In the genomic region with DNA sequence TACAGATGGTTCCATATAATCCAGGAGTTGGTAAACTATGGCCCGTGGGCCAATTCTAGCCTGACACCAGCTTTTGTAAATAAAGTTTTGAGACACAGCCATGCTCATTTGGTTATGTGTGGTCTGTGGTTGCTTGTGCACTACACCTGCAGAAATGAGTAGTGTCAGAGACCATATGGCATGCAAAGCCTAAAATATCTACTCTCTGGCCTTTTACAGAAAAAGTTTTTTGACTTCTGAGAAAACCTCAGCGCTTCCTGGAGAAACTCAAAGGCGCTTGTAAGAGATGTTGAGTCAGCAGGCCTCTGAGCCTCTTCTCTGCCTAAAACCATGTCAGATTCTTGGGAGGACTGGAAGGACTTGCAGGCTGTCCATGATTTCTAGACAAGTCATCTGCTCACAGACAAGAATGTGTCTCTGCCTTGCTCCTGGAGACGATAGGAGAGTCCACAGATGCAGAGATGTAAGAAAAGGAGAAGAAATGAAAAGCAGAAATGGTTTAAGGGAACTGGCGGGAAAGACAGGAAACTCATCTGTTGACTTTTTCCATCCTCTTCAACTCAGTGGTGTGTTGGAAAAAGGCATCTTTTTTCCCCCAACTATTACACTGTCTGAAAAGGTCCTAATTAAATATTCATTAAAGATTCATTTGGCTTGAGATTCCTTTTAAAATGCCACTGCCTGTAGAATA, we compare ENCODE assay signal across 8 cellular contexts. TPM values are rescaled to one million over a fixed set of nuclear protein-coding genes. Genes with fewer than 3 reads are reported as not detected.
A peak's percentile ranks its signal among the peaks of the same experiment; 100 is the strongest.
DNase-seq lines count a peak whose midpoint lies in the region; ATAC-seq and TF ChIP-seq lines count a peak whose summit lies in the region.

No MANE protein-coding gene starts in this region.

- H3K4me1 Mint-ChIP-seq in stimulated activated naive CD8-positive, alpha-beta T cell treated with anti-CD3 and anti-CD28 coated beads, Interleukin-15, Interleukin-2, amounts not matched to agents 100 ng/mL and 50 ng/mL, for 24 hours (ENCODE audit: low read depth), result peaks cover 94% of the 10 kb centered on the region

- no peaks in the 10 kb centered on the region for H3K79me2 ChIP-seq in KMS-11 (ENCODE audit: insufficient read depth, low read depth)

- H3K9me3 Mint-ChIP-seq in stimulated activated naive CD8-positive, alpha-beta T cell treated with anti-CD3 and anti-CD28 coated beads, Interleukin-15, Interleukin-2, amounts not matched to agents 100 ng/mL and 50 ng/mL, for 24 hours, result no peaks in the 10 kb centered on the region

- DNase-seq in activated gamma-delta T cell treated with anti-CD3 and anti-CD28 coated beads, Interleukin-2, amount 50 U/mL, for 16 hours (ENCODE audit: low read depth), result peak; percentile 47
- DNase-seq in vagina (ENCODE audit: extremely low spot score in 2 of 2) (no peak), LoVo (ENCODE audit: low spot score) (no peak), NCI-H1694 treated with DMSO at 0.1 percent for 48 hours (lab: John Stamatoyannopoulos, UW) (no peak)

- no peak for TF ChIP-seq POLR2A in vagina (IDR thresholded peaks at IDR 0.05)

- no peaks in the 10 kb centered on the region for H3K27me3 Mint-ChIP-seq in stimulated activated naive CD8-positive, alpha-beta T cell treated with anti-CD3 and anti-CD28 coated beads, Interleukin-15, Interleukin-2, amounts not matched to agents 100 ng/mL and 50 ng/mL, for 24 hours

- H2AFZ ChIP-seq in KMS-11 (ENCODE audit: low read depth), result no peak overlapping the region

- peaks cover 14% of the 10 kb centered on the region; the same call in 1 of the 2 replicates for H3K27me3 ChIP-seq in KMS-11 (ENCODE audit: insufficient read depth, low read depth)
- H3K27me3 ChIP-seq in vagina, result no peaks in the 10 kb centered on the region

- peak overlapping the region; percentile 67 for H3K4me2 ChIP-seq in KMS-11

- peak overlapping the region; percentile 95 for H3K27ac Mint-ChIP-seq in stimulated activated naive CD8-positive, alpha-beta T cell treated with anti-CD3 and anti-CD28 coated beads, Interleukin-15, Interleukin-2, amounts not matched to agents 100 ng/mL and 50 ng/mL, for 24 hours

- H3K4me3 ChIP-seq in GM08714 (ENCODE audit: low read length), result peak overlapping the region; percentile 17; the same call in 1 of the 2 replicates
- H3K4me3 ChIP-seq in KMS-11 (IDR thresholded peaks at IDR 0.05; ENCODE audit: insufficient read depth, low read depth, low read length), result no peak overlapping the region
- no peak overlapping the region for H3K4me3 ChIP-seq in vagina

- peak overlapping the region; percentile 73 for H3K4me3 Mint-ChIP-seq in stimulated activated naive CD8-positive, alpha-beta T cell treated with anti-CD3 and anti-CD28 coated beads, Interleukin-15, Interleukin-2, amounts not matched to agents 100 ng/mL and 50 ng/mL, for 24 hours

- H3K36me3 ChIP-seq in KMS-11 (ENCODE audit: insufficient read depth) (no peaks in the 10 kb centered on the region), vagina (peaks cover 0 to 5% of the 10 kb centered on the region in 2 donors)

- H3K36me3 Mint-ChIP-seq in stimulated activated naive CD8-positive, alpha-beta T cell treated with anti-CD3 and anti-CD28 coated beads, Interleukin-15, Interleukin-2, amounts not matched to agents 100 ng/mL and 50 ng/mL, for 24 hours (ENCODE audit: low read depth), result peaks cover 44% of the 10 kb centered on the region

- H4K20me1 ChIP-seq in KMS-11 (ENCODE audit: insufficient read depth), result no peaks in the 10 kb centered on the region

- H3K4me1 ChIP-seq in KMS-11 (ENCODE audit: low read depth, poor library complexity, severe bottlenecking) (peaks cover 81% of the 10 kb centered on the region), vagina (peaks cover 42% of the 10 kb centered on the region)

- no peak overlapping the region for H3K9ac ChIP-seq in KMS-11

- ATAC-seq in GM21526 (IDR thresholded peaks at IDR 0.05; ENCODE audit: low FRiP score, unreplicated experiment), result peak; percentile 83

- no peaks in the 10 kb centered on the region for H3K9me3 ChIP-seq in vagina

- H3K27ac ChIP-seq in KMS-11 (peak overlapping the region; percentile 28; the same call in 1 of the 2 replicates), vagina (no peak overlapping the region)

- no peak for TF ChIP-seq CTCF in KMS-11 (conservative IDR thresholded peaks at IDR 0.05; ENCODE audit: low read depth, low read length)
- TF ChIP-seq CTCF in vagina (IDR thresholded peaks at IDR 0.05), result no peak

- intact Hi-C loops in vagina (cut with DNase I), result loop anchor here (10.0 kb wide), 2 partner anchors 55 to 85 kb away; no protein-coding TSS in a partner anchor

RNA-seq across cellular contexts. Expression of a gene that starts 5.2 kb away (rescaled TPM):
- total RNA-seq in vagina, result 42.5 TPM
